8 cellular contexts compared by ENCODE assay signal in the genomic region with DNA sequence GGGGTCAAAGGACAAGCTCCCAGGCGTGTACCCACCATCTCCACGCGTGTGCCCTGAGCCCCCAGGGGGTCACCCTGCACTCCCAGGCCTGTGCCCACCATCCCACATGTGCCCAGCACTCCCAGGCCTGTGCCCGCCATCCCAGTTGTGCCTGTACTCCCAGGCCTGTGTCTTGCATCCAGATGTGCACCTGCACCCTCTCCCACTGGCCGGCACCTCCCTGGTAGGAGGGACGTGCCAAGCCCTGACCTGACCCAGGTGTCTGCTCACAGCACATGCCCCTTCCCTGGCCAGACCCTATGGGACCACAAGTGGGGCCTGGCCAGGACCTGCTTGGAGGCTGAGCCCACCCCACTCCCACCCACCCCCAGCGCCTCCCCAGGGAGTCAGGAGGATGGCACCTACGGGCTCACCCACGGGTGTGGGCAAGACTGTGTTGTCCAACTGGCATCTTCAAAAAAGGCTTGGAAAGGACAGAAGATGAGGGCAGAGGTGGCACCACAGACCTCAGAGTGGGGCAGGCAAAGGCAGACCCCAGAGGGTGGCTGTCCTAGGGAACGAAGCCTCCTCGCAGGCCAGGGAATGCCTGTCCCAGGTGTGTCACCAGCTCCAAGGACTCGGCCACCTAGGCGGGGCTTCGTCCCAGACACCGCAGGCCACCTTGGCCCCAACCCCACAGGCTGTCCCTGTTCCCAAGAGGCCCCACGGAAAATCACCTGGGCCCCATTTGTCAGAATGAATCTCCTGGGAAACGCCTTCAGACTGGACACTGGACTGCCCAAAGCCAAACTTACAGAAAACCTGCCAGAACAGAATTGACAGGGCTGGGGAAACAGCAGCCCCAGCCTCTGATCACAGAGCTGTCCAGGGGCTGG. TPM values are rescaled to one million over a fixed set of nuclear protein-coding genes. Genes with fewer than 3 reads are reported as not detected.
DNase-seq lines count a peak whose midpoint lies in the region; ATAC-seq and TF ChIP-seq lines count a peak whose summit lies in the region.
"Not testable (repeated sequence)": the region's sequence is repeated elsewhere in the genome, so short reads cannot be mapped to it uniquely, and the experiment has no call there.

No MANE protein-coding gene starts in this region.

- not testable (repeated sequence) for TF ChIP-seq POLR2A in NB4 (IDR thresholded peaks at IDR 0.05; ENCODE audit: extremely low read depth, insufficient read length)

- TF ChIP-seq CTCF in NB4 (IDR thresholded peaks at IDR 0.05; ENCODE audit: low read depth, low read length); coronary artery (IDR thresholded peaks at IDR 0.05); osteoblast (IDR thresholded peaks at IDR 0.05; ENCODE audit: extremely low read depth, low read depth, low read length): not testable (repeated sequence)

- H3K9me3 ChIP-seq in osteoblast (ENCODE audit: low read depth, low read length); aorta (ENCODE audit: control insufficient read depth, low read length): not testable (repeated sequence)

- DNase-seq in NB4 (ENCODE audit: low read depth) (peak; percentile 0), coronary artery (ENCODE audit: low spot score) (peak; percentile 58), Right ventricle myocardium inferior (ENCODE audit: missing footprints) (peak; percentile 60), left lobe of liver (ENCODE audit: low spot score) (peak; percentile 26), osteoblast (ENCODE audit: insufficient read length, low spot score, missing footprints) (peak; percentile 41), aorta (peak; percentile 34 to 63)
- peak; percentile 12 for DNase-seq in activated CD8-positive, alpha-beta memory T cell treated with anti-CD3 and anti-CD28 coated beads, Interleukin-2, amount 50 U/mL, for 4 hours
- DNase-seq in stimulated activated CD8-positive, alpha-beta memory T cell treated with anti-CD3 and anti-CD28 coated beads, Interleukin-4, amount 100 ng/mL, for 48 hours = peak; percentile 18

- H3K27ac ChIP-seq in coronary artery; osteoblast (ENCODE audit: low read depth, low read length); aorta (ENCODE audit: low read depth in 1 of 2, low read length in 2 of 2): not testable (repeated sequence)

- H4K20me1 ChIP-seq in osteoblast (ENCODE audit: insufficient read depth, low read length) = not testable (repeated sequence)

- not testable (repeated sequence) for H3K4me3 ChIP-seq in NB4 (ENCODE audit: low read depth, low read length); coronary artery; osteoblast (ENCODE audit: insufficient read depth, low read length); aorta (ENCODE audit: low read length in 2 of 2)

- H3K4me2 ChIP-seq in osteoblast (ENCODE audit: insufficient read depth, low read length) = not testable (repeated sequence)

- intact Hi-C loops in Right ventricle myocardium inferior (cut with DNase I) (loop anchor here (5.0 kb wide), 1 partner anchor 91 kb away; no protein-coding TSS in a partner anchor), aorta (cut with DNase I) (loop anchor here in 1 of 2 donors (5.0 kb wide), 1 partner anchor 96 kb away; no protein-coding TSS in a partner anchor)

- H3K4me1 ChIP-seq in osteoblast (ENCODE audit: insufficient read depth, low read length); aorta (ENCODE audit: control insufficient read depth in 1 of 2, insufficient read depth in 2 of 2, low read length in 2 of 2): not testable (repeated sequence)

- H3K79me2 ChIP-seq in osteoblast (ENCODE audit: insufficient read depth, low read length) = not testable (repeated sequence)

- ATAC-seq in Right ventricle myocardium inferior; left lobe of liver; aorta (ENCODE audit: low FRiP score): not testable (repeated sequence)

- not testable (repeated sequence) for H3K36me3 ChIP-seq in osteoblast (ENCODE audit: insufficient read depth, low read length); aorta (ENCODE audit: control insufficient read depth in 1 of 2, insufficient read depth in 2 of 2, low read length in 1 of 2)

- 93 to 95% methylated on average over 16 to 17 of the region's 17 CpGs for WGBS in aorta, 2 donors

- not testable (repeated sequence) for H3K27me3 ChIP-seq in osteoblast (ENCODE audit: insufficient read depth, low read length); aorta (ENCODE audit: control insufficient read depth in 1 of 2, insufficient read depth in 2 of 2, low read length in 1 of 2)

- H2AFZ ChIP-seq in osteoblast (ENCODE audit: low read length) = not testable (repeated sequence)

RNA-seq across cellular contexts. Expression of a gene that starts 11.6 kb away (rescaled TPM):
- total RNA-seq in Right ventricle myocardium inferior = 34.5 TPM
- total RNA-seq in left lobe of liver = 4.1 TPM
- total RNA-seq in osteoblast = not detected in 2 replicates
- total RNA-seq in aorta = 1 to 10 TPM; 5.6 to 9.8 TPM
- polyA plus RNA-seq in aorta = 1 to 10 TPM; 2.5 to 4.7 TPM

Comparison
In these comparisons a context has a peak if more than half of its experiments do, and no peak if none do; other contexts are left out.
1. DNase-seq: peak in every context shown above with its lines; median percentile 60 in Right ventricle myocardium inferior; 58 in coronary artery; 48 in aorta; 41 in osteoblast; 26 in left lobe of liver; 18 in stimulated activated CD8-positive, alpha-beta memory T cell treated with anti-CD3 and anti-CD28 coated beads, Interleukin-4, amount 100 ng/mL, for 48 hours; 12 in activated CD8-positive, alpha-beta memory T cell treated with anti-CD3 and anti-CD28 coated beads, Interleukin-2, amount 50 U/mL, for 4 hours; 0 in NB4.